In genomic region chr10:46787321-46787615, GRCh38 we compare ENCODE assay signal across 8 cellular contexts.
DNase-seq lines count a peak whose midpoint lies in the region; TF ChIP-seq lines count a peak whose summit lies in the region.

No MANE protein-coding gene starts in this region.

- H3K9ac ChIP-seq in ES-I3 (ENCODE audit: low read depth, low read length) = peak overlapping the region; percentile 89
- peak overlapping the region; percentile 57; the same call in 1 of the 2 replicates for H3K9ac ChIP-seq in OCI-LY3 (ENCODE audit: low read length)

- H3K27ac Mint-ChIP-seq in MCF 10A (ENCODE audit: low read depth, unreplicated experiment) (peak overlapping the region; percentile 99), immature natural killer cell (peak overlapping the region in 5 of 6 donors; percentile 70 to 94 (median 87))

- H3K4me3 Mint-ChIP-seq in MCF 10A (ENCODE audit: unreplicated experiment) (peak overlapping the region; percentile 97), immature natural killer cell (peak overlapping the region; percentile 90 to 98 (median 94))

- DNase-seq in HEK293T (ENCODE audit: extremely low spot score) (peak; percentile 1), MCF 10A (ENCODE audit: unreplicated experiment) (peak; percentile 35), immature natural killer cell (peak; percentile 6 to 9 (median 9)), iPS-NIHi11 (ENCODE audit: low spot score) (no peak), NCI-H2227 (lab: John Stamatoyannopoulos, UW; ENCODE audit: unreplicated experiment) (no peak)

- no peaks in the 10 kb centered on the region for H3K27me3 ChIP-seq in OCI-LY3 (ENCODE audit: low read depth, low read length)

- H4K20me1 ChIP-seq in OCI-LY3 (ENCODE audit: insufficient read depth, low read length) = no peaks in the 10 kb centered on the region

- CTCF ChIA-PET in HEK293T (lab: Yijun Ruan, JAX) (no interaction called here), MCF 10A (lab: Yijun Ruan, JAX) (no interaction called here)

- H3K4me1 ChIP-seq in ES-I3 (ENCODE audit: insufficient read depth, low read length) (no peaks in the 10 kb centered on the region), OCI-LY3 (ENCODE audit: low read length) (no peaks in the 10 kb centered on the region)

- POLR2A ChIA-PET in HEK293T (lab: Yijun Ruan, JAX) (no interaction called here), MCF 10A (lab: Yijun Ruan, JAX) (interaction anchor here (1.7 kb wide), 1 partner anchor 147 kb away, joined by 4 read pairs; no protein-coding TSS in a partner anchor)

- H3K9me3 ChIP-seq in ES-I3 (ENCODE audit: control insufficient read depth, insufficient read depth, low read length) (no peaks in the 10 kb centered on the region), OCI-LY3 (ENCODE audit: insufficient read depth, low read length) (no peaks in the 10 kb centered on the region)

- BruUV-seq in MCF 10A (replicated peaks; lab: Mats Ljungman, UMichigan) = no TSS peak

- H3K4me3 ChIP-seq in OCI-LY3 (ENCODE audit: low read length) (peak overlapping the region; percentile 80), skin epidermis (peak overlapping the region; percentile 31 to 62 (median 54))

- peak overlapping the region; percentile 49 for H3K4me2 ChIP-seq in OCI-LY3 (ENCODE audit: low read length)

- H3K4me1 Mint-ChIP-seq in MCF 10A (ENCODE audit: insufficient read depth, unreplicated experiment) (no peaks in the 10 kb centered on the region), immature natural killer cell (peaks cover 6 to 10% of the 10 kb centered on the region in 2 donors)

- H3K36me3 Mint-ChIP-seq in MCF 10A (ENCODE audit: insufficient read depth, unreplicated experiment) (peaks cover 7% of the 10 kb centered on the region), immature natural killer cell (no peaks in the 10 kb centered on the region)

- H3K27ac ChIP-seq in OCI-LY3 (ENCODE audit: low read length) (no peak overlapping the region), skin epidermis (peak overlapping the region in 13 of 21 experiments; percentile 39 to 81 (median 68))

- no peaks in the 10 kb centered on the region for H3K27me3 Mint-ChIP-seq in MCF 10A (ENCODE audit: insufficient read depth, unreplicated experiment)
- no peaks in the 10 kb centered on the region for H3K27me3 Mint-ChIP-seq in immature natural killer cell (ENCODE audit: low read depth in 3 of 3)

- no peaks in the 10 kb centered on the region for H3K79me2 ChIP-seq in OCI-LY3 (ENCODE audit: low read length)

- TF ChIP-seq CTCF in OCI-LY3 (IDR thresholded peaks at IDR 0.05; ENCODE audit: low read depth, low read length) (peak; percentile 43), MCF 10A (IDR thresholded peaks at IDR 0.05; ENCODE audit: unreplicated experiment) (no peak)

- intact Hi-C loops in MCF 10A (cut with micrococcal nuclease) = no loop called here

- no peak overlapping the region for H2AFZ ChIP-seq in OCI-LY3 (ENCODE audit: low read depth, low read length)

- H3K9me3 Mint-ChIP-seq in MCF 10A (ENCODE audit: unreplicated experiment) (no peaks in the 10 kb centered on the region), immature natural killer cell (no peaks in the 10 kb centered on the region)

- no peaks in the 10 kb centered on the region for H3K36me3 ChIP-seq in ES-I3 (ENCODE audit: insufficient read depth, low read length)
- no peaks in the 10 kb centered on the region for H3K36me3 ChIP-seq in OCI-LY3 (replicated peaks; ENCODE audit: low read depth, low read length)

TF ChIP-seq in HEK293T, 16 proteins besides CTCF, POLR2A, EP300 and RAD21:
- no peak for TF ChIP-seq TARDBP (IDR thresholded peaks at IDR 0.05)
- peak; percentile 85 for TF ChIP-seq PKNOX1 (IDR thresholded peaks at IDR 0.05)

Comparison
In these comparisons a context has a peak if more than half of its experiments do, and no peak if none do; other contexts are left out.
1. DNase-seq: peak in HEK293T (single experiment), MCF 10A (single experiment) and immature natural killer cell (3 of 3); none in iPS-NIHi11 (single experiment) and NCI-H2227 (single experiment).